ENCODE assay signal across 8 cellular contexts in genomic region chr1:13702425-13703127, GRCh38. TPM values are rescaled to one million over a fixed set of nuclear protein-coding genes. Genes with fewer than 3 reads are reported as not detected.
DNase-seq lines count a peak whose midpoint lies in the region; ATAC-seq, FAIRE-seq and TF ChIP-seq lines count a peak whose summit lies in the region.

No MANE protein-coding gene starts in this region.

- H3K9me3 Mint-ChIP-seq in CD4-positive, alpha-beta memory T cell: peaks cover 0 to 4% (median 0%) of the 10 kb centered on the region in 8 donors

- peak overlapping the region; percentile 92 for H3K27ac ChIP-seq in CD4-positive, alpha-beta memory T cell (ENCODE audit: low read depth, low read length)
- H3K27ac ChIP-seq in OCI-LY7 (ENCODE audit: low read depth, low read length, poor library complexity, severe bottlenecking) (peak overlapping the region; percentile 91), GM12878 (ENCODE audit: control insufficient read depth, insufficient read depth) (peak overlapping the region; percentile 96), transverse colon (peak overlapping the region in 3 of 4 donors; percentile 9 to 95 (median 16))

- no peak for TF ChIP-seq RAD21 in GM12878 (IDR thresholded peaks at IDR 0.05; ENCODE audit: insufficient read depth, low read depth, low read length)

- peak; percentile 90 to 96 for TF ChIP-seq EP300 in GM12878 (IDR thresholded peaks at IDR 0.05; ENCODE audit: borderline replicate concordance in 1 of 2, control insufficient read depth in 1 of 2, low read depth in 2 of 2, low read length in 2 of 2)
- TF ChIP-seq EP300 in transverse colon (IDR thresholded peaks at IDR 0.05; ENCODE audit: low read depth): no peak

- H3K4me3 Mint-ChIP-seq in CD4-positive, alpha-beta memory T cell: peak overlapping the region; percentile 66 to 97 (median 82)

- H3K27me3 ChIP-seq in CD4-positive, alpha-beta memory T cell (ENCODE audit: insufficient read depth, low read length): no peaks in the 10 kb centered on the region
- no peaks in the 10 kb centered on the region for H3K27me3 ChIP-seq in GM12878 (replicated peaks in 1 of 2; ENCODE audit: control insufficient read depth in 2 of 2, insufficient read depth in 2 of 2, low read length in 1 of 2)
- H3K27me3 ChIP-seq in transverse colon: no peaks in the 10 kb centered on the region
- no peaks in the 10 kb centered on the region for H3K27me3 ChIP-seq in BE2C

- BruUV-seq in OCI-LY7 (replicated peaks; lab: Mats Ljungman, UMichigan): no TSS peak
- BruUV-seq in GM12878 (replicated peaks; lab: Mats Ljungman, UMichigan): TSS peak; percentile 78

- RAD21 ChIA-PET in GM12878 (lab: Charles Lee; ENCODE audit: unreplicated experiment): interaction anchor here (0.8 to 17.5 kb wide), 10 partner anchors 9 to 106 kb away, joined by 3 to 367 read pairs (median 3); no protein-coding TSS in a partner anchor

- SMC1A ChIA-PET in GM12878 (lab: Charles Lee; ENCODE audit: uncharacterized antibody, unreplicated experiment): interaction anchor here (1.2 to 19.7 kb wide), 8 partner anchors 10 to 105 kb away, joined by 3 to 425 read pairs (median 14); no protein-coding TSS in a partner anchor

- H3K9me2 ChIP-seq in OCI-LY7 (ENCODE audit: insufficient read depth, low read length): no peaks in the 10 kb centered on the region

- peak overlapping the region; percentile 90 for H3K9ac ChIP-seq in GM12878 (ENCODE audit: control insufficient read depth, insufficient read depth, low read length)

- peak; percentile 68 for ATAC-seq in GM21526 (IDR thresholded peaks at IDR 0.05; ENCODE audit: low FRiP score, unreplicated experiment)
- peak; percentile 87 for ATAC-seq in GM12878

- H3K36me3 Mint-ChIP-seq in CD4-positive, alpha-beta memory T cell: peaks cover 4 to 21% of the 10 kb centered on the region in 2 donors

- H2AFZ ChIP-seq in OCI-LY7 (ENCODE audit: low read length) (no peak overlapping the region; the same call in 1 of the 2 replicates), GM12878 (ENCODE audit: control insufficient read depth, low read depth, low read length) (no peak overlapping the region; the same call in 1 of the 2 replicates)

- peak; percentile 81 for FAIRE-seq in GM12878 (lab: Jason Lieb, UNC)

- H4K20me1 ChIP-seq in OCI-LY7 (ENCODE audit: insufficient read depth, low read length) (peaks cover 14% of the 10 kb centered on the region; the same call in 1 of the 2 replicates), GM12878 (ENCODE audit: control insufficient read depth, insufficient read depth) (no peaks in the 10 kb centered on the region)

- WGBS in GM12878 (ENCODE audit: insufficient coverage, insufficient replicate concordance, low lambda C conversion rate, missing lambda C conversion rate): 1% methylated on average over 10 of the region's 10 CpGs
- 63 to 76% methylated on average over 7 to 10 of the region's 10 CpGs for WGBS in transverse colon (ENCODE audit: low coverage in 1 of 2), 2 donors

- CTCF ChIA-PET in CD4-positive, alpha-beta memory T cell (lab: Charles Lee; ENCODE audit: partially characterized antibody): interaction anchor here (0.8 to 4.0 kb wide), 2 partner anchors 23 to 111 kb away, joined by 3 to 21 read pairs; no protein-coding TSS in a partner anchor
- CTCF ChIA-PET in OCI-LY7 (lab: Charles Lee; ENCODE audit: unreplicated experiment): interaction anchor here (0.7 to 1.6 kb wide), 3 partner anchors 23 to 28 kb away, joined by 4 to 8 read pairs (median 5); no protein-coding TSS in a partner anchor
- CTCF ChIA-PET in GM12878 (lab: Yijun Ruan, JAX): interaction anchor here (0.5 to 10.6 kb wide), 6 partner anchors 8 to 26 kb away, joined by 3 to 212 read pairs (median 4); no protein-coding TSS in a partner anchor

- H3K9me3 ChIP-seq in CD4-positive, alpha-beta memory T cell (ENCODE audit: control insufficient read depth in 1 of 2, low read length in 2 of 2): no peaks in the 10 kb centered on the region
- H3K9me3 ChIP-seq in OCI-LY7 (ENCODE audit: low read length): peaks cover under 1% of the 10 kb centered on the region; the same call in 1 of the 2 replicates
- H3K9me3 ChIP-seq in GM12878 (replicated peaks; ENCODE audit: control insufficient read depth, insufficient read depth, low read length): no peaks in the 10 kb centered on the region; the same call in 2 of the 3 replicates
- no peaks in the 10 kb centered on the region for H3K9me3 ChIP-seq in transverse colon
- no peaks in the 10 kb centered on the region for H3K9me3 ChIP-seq in BE2C

- TF ChIP-seq CTCF in OCI-LY7 (conservative IDR thresholded peaks at IDR 0.05; ENCODE audit: low read length): no peak
- TF ChIP-seq CTCF in GM12878 (IDR thresholded peaks at IDR 0.05 in 2 of 3, conservative IDR thresholded peaks at IDR 0.05 in 1 of 3; ENCODE audit: control insufficient read depth in 2 of 3, extremely low read depth in 1 of 3, insufficient read depth in 1 of 3, low read depth in 3 of 3, low read length in 3 of 3): no peak
- no peak for TF ChIP-seq CTCF in transverse colon (IDR thresholded peaks at IDR 0.05)
- TF ChIP-seq CTCF in BE2C (IDR thresholded peaks at IDR 0.05; ENCODE audit: low read depth, low read length): no peak

- peaks cover 44% of the 10 kb centered on the region for H3K4me1 ChIP-seq in CD4-positive, alpha-beta memory T cell (ENCODE audit: insufficient read depth, low read length)
- H3K4me1 ChIP-seq in OCI-LY7 (ENCODE audit: insufficient read depth, low read length, poor library complexity, severe bottlenecking): peaks cover 55% of the 10 kb centered on the region
- H3K4me1 ChIP-seq in GM12878 (ENCODE audit: control insufficient read depth, insufficient read depth, low read length): peaks cover 22% of the 10 kb centered on the region
- H3K4me1 ChIP-seq in transverse colon: peaks cover 5 to 39% (median 14%) of the 10 kb centered on the region in 4 donors
- no peaks in the 10 kb centered on the region for H3K4me1 ChIP-seq in BE2C

- intact Hi-C loops in CD4-positive, alpha-beta memory T cell (cut with micrococcal nuclease): no loop called here
- intact Hi-C loops in OCI-LY7 (cut with micrococcal nuclease; ENCODE audit: unreplicated experiment): loop anchor here (1.0 kb wide), 1 partner anchor 29 kb away; no protein-coding TSS in a partner anchor
- intact Hi-C loops in GM12878 (cut with micrococcal nuclease; ENCODE audit: unreplicated experiment): loop anchor here (1.0 to 5.0 kb wide), 3 partner anchors 29 to 50 kb away; no protein-coding TSS in a partner anchor
- intact Hi-C loops in transverse colon (cut with DNase I; ENCODE audit: low total_unique reads): no loop called here

- TF ChIP-seq POLR2A in GM12878 (IDR thresholded peaks at IDR 0.05; ENCODE audit: low read depth, low read length) (peak; percentile 72), transverse colon (IDR thresholded peaks at IDR 0.05) (no peak)

- in situ Hi-C loops in GM12878 (cut with MboI): loop anchor here (25.0 kb wide), 1 partner anchor 1640 kb away; the partner anchor contains the start of gene TNFRSF8
- in situ Hi-C loops in transverse colon (cut with MboI; ENCODE audit: low pct_ligation_motif_present in 1 of 4, low pct_unique_long_range_greater_than_20kb in 1 of 4, low sequenced_read_pairs in 3 of 4): no loop called here

- peak overlapping the region in 1 of 2 donors; percentile 0 for H3K4me3 ChIP-seq in CD4-positive, alpha-beta memory T cell (ENCODE audit: low read length in 2 of 2)
- peak overlapping the region; percentile 84 for H3K4me3 ChIP-seq in OCI-LY7 (ENCODE audit: low read depth, low read length, poor library complexity, severe bottlenecking)
- H3K4me3 ChIP-seq in GM12878: peak overlapping the region; percentile 58
- no peak overlapping the region for H3K4me3 ChIP-seq in transverse colon
- no peak overlapping the region for H3K4me3 ChIP-seq in BE2C (ENCODE audit: low read depth, low read length)

- no peaks in the 10 kb centered on the region for H3K27me3 Mint-ChIP-seq in CD4-positive, alpha-beta memory T cell

- H3K36me3 ChIP-seq in CD4-positive, alpha-beta memory T cell (ENCODE audit: insufficient read depth, low read length): no peaks in the 10 kb centered on the region
- H3K36me3 ChIP-seq in OCI-LY7 (ENCODE audit: insufficient read depth, low read length) (peaks cover 10% of the 10 kb centered on the region), GM12878 (ENCODE audit: control insufficient read depth in 2 of 2, insufficient read depth in 2 of 2, low read length in 1 of 2) (no peaks in the 10 kb centered on the region), transverse colon (no peaks in the 10 kb centered on the region), BE2C (no peaks in the 10 kb centered on the region)

- POLR2A ChIA-PET in CD4-positive, alpha-beta memory T cell (lab: Charles Lee; ENCODE audit: partially characterized antibody): interaction anchor here (0.9 to 6.9 kb wide), 7 partner anchors 10 to 57 kb away, joined by 3 to 61 read pairs (median 9); no protein-coding TSS in a partner anchor
- POLR2A ChIA-PET in OCI-LY7 (lab: Charles Lee) (interaction anchor here (0.5 to 5.0 kb wide), 8 partner anchors 8 to 48 kb away, joined by 3 to 46 read pairs (median 10); no protein-coding TSS in a partner anchor), GM12878 (lab: Charles Lee) (interaction anchor here (0.6 to 5.1 kb wide), 11 partner anchors 10 to 1269 kb away, joined by 3 to 60 read pairs (median 6); no protein-coding TSS in a partner anchor)

- H3K79me2 ChIP-seq in OCI-LY7 (ENCODE audit: insufficient read depth, low read depth, low read length) (peaks cover 74% of the 10 kb centered on the region), GM12878 (ENCODE audit: control insufficient read depth, insufficient read depth, low read length) (peaks cover 81% of the 10 kb centered on the region)

- DNase-seq in CD4-positive, alpha-beta memory T cell: peak; percentile 72 to 96 (median 82)
- peak; percentile 81 for DNase-seq in OCI-LY7 (ENCODE audit: low spot score)
- peak; percentile 89 for DNase-seq in GM12878 (ENCODE audit: low read depth, low spot score)
- DNase-seq in transverse colon: peak; percentile 42
- DNase-seq in BE2C: no peak
- DNase-seq in HCEC 1CT: no peak
- DNase-seq in SW480 (ENCODE audit: low spot score): no peak

- H3K4me2 ChIP-seq in OCI-LY7 (ENCODE audit: low read length) (peak overlapping the region; percentile 77), GM12878 (ENCODE audit: control insufficient read depth, insufficient read depth) (peak overlapping the region; percentile 79)

- peaks cover 47 to 75% (median 57%) of the 10 kb centered on the region in 4 donors for H3K4me1 Mint-ChIP-seq in CD4-positive, alpha-beta memory T cell

- peak overlapping the region; percentile 98 to 100 (median 100) for H3K27ac Mint-ChIP-seq in CD4-positive, alpha-beta memory T cell

RNA-seq across cellular contexts. Expression of gene PRDM2, which starts 2.6 kb away (rescaled TPM):
- 100 to 1,000 TPM; 113 to 118 TPM for total RNA-seq in CD4-positive, alpha-beta memory T cell
- 10 to 100 TPM in 1 of 2 donors, 1 to 10 TPM in 1; 6.7 to 23.5 TPM for polyA plus RNA-seq in CD4-positive, alpha-beta memory T cell
- total RNA-seq in OCI-LY7 (2014; rRNA removed; shearing (Covaris generic)): 38.7 and 47.6 TPM in 2 replicates
- total RNA-seq in OCI-LY7 (2022) (98.2 and 109 TPM in 2 replicates), GM12878 (2014; rRNA removed) (13.1 and 14.2 TPM in 2 replicates), GM12878 (2014; rRNA removed; fragmentation: Illumina TruSeq; extraction: Trizol) (21.7 and 24.3 TPM in 2 replicates), GM12878 (2021) (45.1 and 56.5 TPM in 2 replicates), transverse colon (10 to 100 TPM; 27.3 to 40.5 (median 35.8) TPM)
- total RNA-seq in GM12878 (2013; cell fraction: nucleolus; rRNA removed): 168 and 185 TPM in 2 replicates
- polyA plus RNA-seq in GM12878 (2011; ENCODE audit: low read depth): 22.8 TPM
- polyA plus RNA-seq in GM12878 (2011; rRNA removed) (26.1 and 26.3 TPM in 2 replicates), GM12878 (2014; fragmentation: Illumina TruSeq; extraction: Trizol) (36.1 and 40.1 TPM in 2 replicates), GM12878 (2014; fragmentation: Nextera tagmentation; extraction: Ambion mirVana) (1 to 10 TPM; 8.4 to 8.6 TPM), GM12878 (2014; rRNA removed) (25.8 and 30.8 TPM in 2 replicates), GM12878 (2016; fragmentation: Nextera tagmentation; extraction: Ambion mirVana) (10 to 100 TPM; 19.0 to 25.2 TPM)
- polyA plus RNA-seq in GM12878 (2011; cell fraction: cytosol; rRNA removed): 15.5 and 17.1 TPM in 2 replicates
- 30.2 and 33.6 TPM in 2 replicates for polyA plus RNA-seq in GM12878 (2011; cell fraction: nucleus; rRNA removed)
- 29.8 and 30.5 TPM in 2 replicates for polyA plus RNA-seq in GM12878 (2012)
- polyA minus RNA-seq in GM12878 (2011; rRNA and poly(A)+ RNA removed): 30.3 and 31.2 TPM in 2 replicates
- 18.5 and 19.5 TPM in 2 replicates for polyA minus RNA-seq in GM12878 (2011; cell fraction: cytosol; rRNA and poly(A)+ RNA removed)
- 22.7 and 56.5 TPM in 2 replicates for polyA minus RNA-seq in GM12878 (2011; cell fraction: nucleus; rRNA and poly(A)+ RNA removed)
- polyA plus RNA-seq in BE2C (2012; ENCODE audit: insufficient read depth, insufficient read length, low read depth): 15.2 TPM

Comparison
In these comparisons a context has a peak if more than half of its experiments do, and no peak if none do; other contexts are left out.
1. DNase-seq: peak in CD4-positive, alpha-beta memory T cell (5 of 5), OCI-LY7 (single experiment), GM12878 (single experiment) and transverse colon (single experiment); none in BE2C (single experiment), HCEC 1CT (single experiment) and SW480 (single experiment).
2. H3K27ac ChIP-seq: peak in every context shown above with its lines; median percentile 96 in GM12878; 92 in CD4-positive, alpha-beta memory T cell; 91 in OCI-LY7; 16 in transverse colon.
3. H3K4me3 ChIP-seq: peak in OCI-LY7 (single experiment) and GM12878 (single experiment); none in transverse colon (0 of 4) and BE2C (single experiment).
4. intact Hi-C loops: an anchor here in OCI-LY7 (1.0 kb wide) and GM12878 (1.0 to 5.0 kb wide); none called in CD4-positive, alpha-beta memory T cell and transverse colon.